9 cellular contexts compared by ENCODE assay signal in genomic region chr19:48954011-48954594, GRCh38. TPM values are rescaled to one million over a fixed set of nuclear protein-coding genes. Genes with fewer than 3 reads are reported as not detected.
DNase-seq lines count a peak whose midpoint lies in the region; FAIRE-seq and TF ChIP-seq lines count a peak whose summit lies in the region.
"Had no signal": no experiment of that assay in that cellular context is flagged by ENCODE, and none has a peak within 500 bp of the region (broad histone marks: within the 10 kb centered on the region; RNA-seq: fewer than 3 reads in every experiment).

No MANE protein-coding gene starts in this region.

- no peak for TF ChIP-seq CTCF in HFFc6 (IDR thresholded peaks at IDR 0.05)
- no peak for TF ChIP-seq CTCF in keratinocyte (optimal IDR thresholded peaks at IDR 0.05 in 1 of 3, IDR thresholded peaks at IDR 0.05 in 1 of 3, conservative IDR thresholded peaks at IDR 0.05 in 1 of 3; ENCODE audit: extremely low read depth in 1 of 3, insufficient read depth in 2 of 3, low read length in 3 of 3)

- no peaks in the 10 kb centered on the region for H3K9me1 ChIP-seq in keratinocyte (ENCODE audit: control insufficient read depth, extremely low read depth, insufficient read depth, low read length)

- H3K4me1 ChIP-seq in keratinocyte (ENCODE audit: control insufficient read depth, extremely low read depth, insufficient read depth, low read length) (peaks cover 5% of the 10 kb centered on the region), subcutaneous abdominal adipose tissue (ENCODE audit: control insufficient read depth in 5 of 5, insufficient read depth in 5 of 5, low read length in 5 of 5) (peaks cover 3 to 21% (median 19%) of the 10 kb centered on the region in 5 donors)

- DNase-seq in HFFc6 (no peak), keratinocyte (ENCODE audit: low read depth, low spot score) (no peak), midbrain (lab: John Stamatoyannopoulos, UW) (no peak), DMS79 (lab: John Stamatoyannopoulos, UW) (no peak)
- DNase-seq in stimulated activated CD4-positive, alpha-beta T cell treated with anti-CD3 and anti-CD28 coated beads, Interleukin-1b, Interleukin-23, amount 100 ng/mL, for 48 hours = no peak

- no peaks in the 10 kb centered on the region for H4K20me1 ChIP-seq in keratinocyte (ENCODE audit: control insufficient read depth, extremely low read depth, insufficient read depth, low read length)

- peaks cover 26% of the 10 kb centered on the region for H3K4me1 Mint-ChIP-seq in HFFc6 (ENCODE audit: low read depth)
- H3K4me1 Mint-ChIP-seq in activated naive CD8-positive, alpha-beta T cell (ENCODE audit: low read depth) = peaks cover 26% of the 10 kb centered on the region

- FAIRE-seq in keratinocyte (lab: Jason Lieb, UNC) = no peak

- H3K27ac ChIP-seq in keratinocyte (ENCODE audit: control insufficient read depth, insufficient read depth, low read length) (peak overlapping the region; percentile 90), subcutaneous abdominal adipose tissue (ENCODE audit: low read depth, low read length) (no peak overlapping the region)

- peak overlapping the region; percentile 75 for H2AFZ ChIP-seq in keratinocyte (ENCODE audit: control insufficient read depth, low read length)

- H3K27me3 Mint-ChIP-seq in HFFc6 (ENCODE audit: insufficient read depth) = peaks cover 2% of the 10 kb centered on the region; the same call in 1 of the 2 replicates
- no peaks in the 10 kb centered on the region for H3K27me3 Mint-ChIP-seq in activated naive CD8-positive, alpha-beta T cell

- H3K4me2 ChIP-seq in keratinocyte (ENCODE audit: control insufficient read depth, extremely low read depth, insufficient read depth, low read depth, low read length) = peak overlapping the region; percentile 67

- H3K9ac ChIP-seq in keratinocyte (ENCODE audit: control insufficient read depth, extremely low read depth, insufficient read depth, low read length) = peak overlapping the region; percentile 97
- H3K9ac ChIP-seq in subcutaneous abdominal adipose tissue (ENCODE audit: low read length in 5 of 5) = peak overlapping the region in 2 of 5 donors; percentile 35 to 93

- peak overlapping the region; percentile 85 for H3K4me3 Mint-ChIP-seq in HFFc6
- H3K4me3 Mint-ChIP-seq in activated naive CD8-positive, alpha-beta T cell = peak overlapping the region; percentile 87

- peaks cover 19% of the 10 kb centered on the region for H3K79me2 ChIP-seq in keratinocyte (ENCODE audit: control insufficient read depth, insufficient read depth, low read length)

- peak overlapping the region; percentile 75 for H3K27ac Mint-ChIP-seq in HFFc6
- H3K27ac Mint-ChIP-seq in activated naive CD8-positive, alpha-beta T cell = peak overlapping the region; percentile 92

- H3K4me3 ChIP-seq in keratinocyte (ENCODE audit: control insufficient read depth in 2 of 3, extremely low read depth in 1 of 3, insufficient read depth in 2 of 3, low read depth in 1 of 3, low read length in 3 of 3) (peak overlapping the region; percentile 15 to 89 (median 85)), subcutaneous abdominal adipose tissue (ENCODE audit: low read depth in 1 of 5, low read length in 5 of 5) (peak overlapping the region; percentile 80 to 95 (median 86))

- H3K9me3 Mint-ChIP-seq in HFFc6 = no peaks in the 10 kb centered on the region
- H3K9me3 Mint-ChIP-seq in activated naive CD8-positive, alpha-beta T cell (ENCODE audit: low read depth) = no peaks in the 10 kb centered on the region

- H3K36me3 ChIP-seq in keratinocyte (ENCODE audit: control insufficient read depth in 2 of 2, extremely low read depth in 1 of 2, insufficient read depth in 2 of 2, low read length in 2 of 2) (peaks cover 4 to 6% of the 10 kb centered on the region in 2 experiments), subcutaneous abdominal adipose tissue (ENCODE audit: control insufficient read depth in 5 of 5, insufficient read depth in 5 of 5, low read length in 5 of 5) (peaks cover 0 to 3% (median 2%) of the 10 kb centered on the region in 5 donors)

- dilution Hi-C loops in keratinocyte (cut with MboI; ENCODE audit: extremely low pct_ligation_motif_present, low sequenced_read_pairs) = no loop called here

- no peaks in the 10 kb centered on the region for H3K9me3 ChIP-seq in keratinocyte (ENCODE audit: control insufficient read depth, low read depth, low read length)
- no peaks in the 10 kb centered on the region for H3K9me3 ChIP-seq in subcutaneous abdominal adipose tissue (ENCODE audit: control insufficient read depth in 5 of 5, low read length in 5 of 5)

- peaks cover 25% of the 10 kb centered on the region for H3K36me3 Mint-ChIP-seq in HFFc6 (ENCODE audit: low read depth)
- peaks cover 3% of the 10 kb centered on the region for H3K36me3 Mint-ChIP-seq in activated naive CD8-positive, alpha-beta T cell

- no peaks in the 10 kb centered on the region for H3K27me3 ChIP-seq in keratinocyte (ENCODE audit: control insufficient read depth, extremely low read depth, insufficient read depth, low read length)
- H3K27me3 ChIP-seq in subcutaneous abdominal adipose tissue (ENCODE audit: control insufficient read depth in 5 of 5, insufficient read depth in 4 of 5, low read length in 5 of 5) = no peaks in the 10 kb centered on the region

RNA-seq across cellular contexts. Expression of gene BAX, which starts 0.6 kb away (rescaled TPM):
- 100 to 1,000 TPM; 223 to 260 (median 244) TPM for total RNA-seq in HFFc6 (2021; fragmentation: NEBNext Ultra II Directional; extraction: Animal tissue kit (Norgen Biotek cat#: 25700))
- 75.3 to 139 TPM (median 113 TPM) in 3 replicates for polyA plus RNA-seq in keratinocyte
- polyA plus RNA-seq in keratinocyte (2011; ENCODE audit: low read depth) = 115 TPM
- polyA plus RNA-seq in keratinocyte (2011; cell fraction: cytosol; rRNA removed) = 59.1 and 94.4 TPM in 2 replicates
- polyA plus RNA-seq in keratinocyte (2011; cell fraction: nucleus; rRNA removed) = 132 and 135 TPM in 2 replicates
- 140 and 147 TPM in 2 replicates for polyA plus RNA-seq in keratinocyte (2012; ENCODE audit: low replicate concordance)
- 46.4 to 110 TPM (median 58.4 TPM) in 3 replicates for polyA minus RNA-seq in keratinocyte
- 81.3 TPM for polyA minus RNA-seq in keratinocyte (2011; cell fraction: cytosol; rRNA and poly(A)+ RNA removed)
- polyA minus RNA-seq in keratinocyte (2011; cell fraction: nucleus; rRNA and poly(A)+ RNA removed) = 27.2 and 28.4 TPM in 2 replicates

RNA-seq across cellular contexts. Expression of gene FTL, which starts 11.0 kb away (rescaled TPM):
- 1,000 to 10,000 TPM; 2,438 to 4,450 (median 3,824) TPM for total RNA-seq in HFFc6 (2021; fragmentation: NEBNext Ultra II Directional; extraction: Animal tissue kit (Norgen Biotek cat#: 25700))
- polyA plus RNA-seq in keratinocyte = 805 to 2,115 TPM (median 838 TPM) in 3 replicates
- 955 TPM for polyA plus RNA-seq in keratinocyte (2011; ENCODE audit: low read depth)
- polyA plus RNA-seq in keratinocyte (2011; cell fraction: cytosol; rRNA removed) = 1,945 and 3,116 TPM in 2 replicates
- 414 and 529 TPM in 2 replicates for polyA plus RNA-seq in keratinocyte (2011; cell fraction: nucleus; rRNA removed)
- polyA plus RNA-seq in keratinocyte (2012; ENCODE audit: low replicate concordance) = 1,829 and 5,588 TPM in 2 replicates
- polyA minus RNA-seq in keratinocyte = 671 to 2,015 TPM (median 1,268 TPM) in 3 replicates
- polyA minus RNA-seq in keratinocyte (2011; cell fraction: cytosol; rRNA and poly(A)+ RNA removed) = 940 TPM
- 167 and 210 TPM in 2 replicates for polyA minus RNA-seq in keratinocyte (2011; cell fraction: nucleus; rRNA and poly(A)+ RNA removed)

RNA-seq across cellular contexts. Expression of gene DHDH, which starts 20.6 kb away (rescaled TPM):
- total RNA-seq in HFFc6 (2021; fragmentation: NEBNext Ultra II Directional; extraction: Animal tissue kit (Norgen Biotek cat#: 25700)) = not detected
- polyA plus RNA-seq in keratinocyte = 0.45 to 1.8 TPM (median 0.52 TPM) in 3 replicates
- polyA plus RNA-seq in keratinocyte (2011; ENCODE audit: low read depth) = 4.7 TPM
- polyA plus RNA-seq in keratinocyte (2011; cell fraction: cytosol; rRNA removed) = 0.24 and 1.4 TPM in 2 replicates
- 0.56 and 1.6 TPM in 2 replicates for polyA plus RNA-seq in keratinocyte (2011; cell fraction: nucleus; rRNA removed)
- polyA plus RNA-seq in keratinocyte (2012; ENCODE audit: low replicate concordance) = 0.80 and 7.1 TPM in 2 replicates
- polyA minus RNA-seq in keratinocyte = 1.6 TPM in 1 of 3 replicates, not detected in the others
- not detected for polyA minus RNA-seq in keratinocyte (2011; cell fraction: cytosol; rRNA and poly(A)+ RNA removed)
- not detected in 2 replicates for polyA minus RNA-seq in keratinocyte (2011; cell fraction: nucleus; rRNA and poly(A)+ RNA removed)
- total RNA-seq: dermis blood vessel endothelial cell, HT1080 had no signal

RNA-seq across cellular contexts. Expression of gene GYS1, which starts 39.0 kb away (rescaled TPM):
- 10 to 100 TPM; 76.0 to 90.8 (median 87.5) TPM for total RNA-seq in HFFc6 (2021; fragmentation: NEBNext Ultra II Directional; extraction: Animal tissue kit (Norgen Biotek cat#: 25700))
- polyA plus RNA-seq in keratinocyte = 46.5 to 61.9 TPM (median 58.6 TPM) in 3 replicates
- 27.3 TPM for polyA plus RNA-seq in keratinocyte (2011; ENCODE audit: low read depth)
- polyA plus RNA-seq in keratinocyte (2011; cell fraction: cytosol; rRNA removed) = 39.9 and 44.0 TPM in 2 replicates
- polyA plus RNA-seq in keratinocyte (2011; cell fraction: nucleus; rRNA removed) = 130 and 163 TPM in 2 replicates
- 17.9 and 57.2 TPM in 2 replicates for polyA plus RNA-seq in keratinocyte (2012; ENCODE audit: low replicate concordance)
- polyA minus RNA-seq in keratinocyte = 74.6 to 124 TPM (median 90.1 TPM) in 3 replicates
- polyA minus RNA-seq in keratinocyte (2011; cell fraction: cytosol; rRNA and poly(A)+ RNA removed) = 60.8 TPM
- polyA minus RNA-seq in keratinocyte (2011; cell fraction: nucleus; rRNA and poly(A)+ RNA removed) = 75.0 and 94.8 TPM in 2 replicates

RNA-seq across cellular contexts. Expression of gene RUVBL2, which starts 39.6 kb away (rescaled TPM):
- 100 to 1,000 TPM; 131 to 161 (median 159) TPM for total RNA-seq in HFFc6 (2021; fragmentation: NEBNext Ultra II Directional; extraction: Animal tissue kit (Norgen Biotek cat#: 25700))
- 126 to 162 TPM (median 141 TPM) in 3 replicates for polyA plus RNA-seq in keratinocyte
- polyA plus RNA-seq in keratinocyte (2011; ENCODE audit: low read depth) = 28.2 TPM
- polyA plus RNA-seq in keratinocyte (2011; cell fraction: cytosol; rRNA removed) = 91.6 and 163 TPM in 2 replicates
- 126 and 149 TPM in 2 replicates for polyA plus RNA-seq in keratinocyte (2011; cell fraction: nucleus; rRNA removed)
- 75.4 and 158 TPM in 2 replicates for polyA plus RNA-seq in keratinocyte (2012; ENCODE audit: low replicate concordance)
- 166 to 233 TPM (median 170 TPM) in 3 replicates for polyA minus RNA-seq in keratinocyte
- 272 TPM for polyA minus RNA-seq in keratinocyte (2011; cell fraction: cytosol; rRNA and poly(A)+ RNA removed)
- 83.7 and 91.4 TPM in 2 replicates for polyA minus RNA-seq in keratinocyte (2011; cell fraction: nucleus; rRNA and poly(A)+ RNA removed)
